8 cellular contexts compared by ENCODE assay signal in genomic region chr14:51095854-51096823, GRCh38. TPM values are rescaled to one million over a fixed set of nuclear protein-coding genes. Genes with fewer than 3 reads are reported as not detected.
A peak's percentile ranks its signal among the peaks of the same experiment; 100 is the strongest.
DNase-seq lines count a peak whose midpoint lies in the region; ATAC-seq and TF ChIP-seq lines count a peak whose summit lies in the region.

No MANE protein-coding gene starts in this region.

- H3K27ac ChIP-seq in KMS-11 (no peak overlapping the region), fibroblast of lung (ENCODE audit: insufficient read depth, low read length) (no peak overlapping the region), vagina (peak overlapping the region; percentile 77)

- H3K27me3 ChIP-seq in KMS-11 (ENCODE audit: insufficient read depth, low read depth) (no peaks in the 10 kb centered on the region), fibroblast of lung (ENCODE audit: control insufficient read depth, insufficient read depth, low read length) (peaks cover 27% of the 10 kb centered on the region), vagina (no peaks in the 10 kb centered on the region)

- H3K36me3 Mint-ChIP-seq in activated B cell treated with CpG ODN at 0.5 μM for 24 hours (ENCODE audit: low read depth) (peaks cover 3% of the 10 kb centered on the region), natural killer cell (no peaks in the 10 kb centered on the region)

- H3K9me3 Mint-ChIP-seq in activated B cell treated with CpG ODN at 0.5 μM for 24 hours (no peaks in the 10 kb centered on the region), natural killer cell (no peaks in the 10 kb centered on the region)

- CTCF ChIA-PET in activated B cell treated with CpG ODN at 0.5 μM for 24 hours (lab: Charles Lee) = interaction anchor here (0.6 to 1.6 kb wide), 2 partner anchors 107 to 368 kb away, joined by 3 to 9 read pairs; no protein-coding TSS in a partner anchor

- H3K4me1 Mint-ChIP-seq in activated B cell treated with CpG ODN at 0.5 μM for 24 hours (peaks cover 27% of the 10 kb centered on the region), natural killer cell (peaks cover 15 to 30% of the 10 kb centered on the region in 2 donors)

- H3K36me3 ChIP-seq in KMS-11 (ENCODE audit: insufficient read depth) (no peaks in the 10 kb centered on the region), fibroblast of lung (ENCODE audit: control insufficient read depth, insufficient read depth, low read length) (no peaks in the 10 kb centered on the region), vagina (no peaks in the 10 kb centered on the region)

- H3K79me2 ChIP-seq in KMS-11 (ENCODE audit: insufficient read depth, low read depth) = no peaks in the 10 kb centered on the region
- H3K79me2 ChIP-seq in fibroblast of lung (ENCODE audit: control insufficient read depth, insufficient read depth, low read length) = no peaks in the 10 kb centered on the region

- H2AFZ ChIP-seq in KMS-11 (ENCODE audit: low read depth) (peak overlapping the region; percentile 85), fibroblast of lung (ENCODE audit: low read length) (peak overlapping the region; percentile 67)

- no peak overlapping the region for H3K27ac Mint-ChIP-seq in activated B cell treated with CpG ODN at 0.5 μM for 24 hours
- peak overlapping the region in 1 of 2 donors; percentile 82 for H3K27ac Mint-ChIP-seq in natural killer cell

- H3K4me2 ChIP-seq in KMS-11 (peak overlapping the region; percentile 57; the same call in 1 of the 2 replicates), fibroblast of lung (ENCODE audit: extremely low read depth, insufficient read depth, low read length) (peak overlapping the region; percentile 87)

- H3K9ac ChIP-seq in KMS-11 (no peak overlapping the region), fibroblast of lung (ENCODE audit: insufficient read depth, low read length) (no peak overlapping the region)

- peak overlapping the region; percentile 91 for H3K4me3 Mint-ChIP-seq in activated B cell treated with CpG ODN at 0.5 μM for 24 hours
- peak overlapping the region; percentile 92 for H3K4me3 Mint-ChIP-seq in natural killer cell

- no peak for TF ChIP-seq CTCF in KMS-11 (conservative IDR thresholded peaks at IDR 0.05; ENCODE audit: low read depth, low read length)
- no peak for TF ChIP-seq CTCF in activated B cell treated with CpG ODN at 0.5 μM for 24 hours (IDR thresholded peaks at IDR 0.05)
- no peak for TF ChIP-seq CTCF in fibroblast of lung (conservative IDR thresholded peaks at IDR 0.05 in 1 of 2, IDR thresholded peaks at IDR 0.05 in 1 of 2; ENCODE audit: low read depth in 1 of 2, low read length in 2 of 2)
- TF ChIP-seq CTCF in natural killer cell (IDR thresholded peaks at IDR 0.05) = no peak
- no peak for TF ChIP-seq CTCF in vagina (IDR thresholded peaks at IDR 0.05)
- TF ChIP-seq CTCF in GM13977 (IDR thresholded peaks at IDR 0.05; ENCODE audit: extremely low read depth, insufficient read depth, missing control alignments) = no peak

- H4K20me1 ChIP-seq in KMS-11 (ENCODE audit: insufficient read depth) (no peaks in the 10 kb centered on the region), fibroblast of lung (ENCODE audit: control insufficient read depth, extremely low read depth, insufficient read depth, low read length) (no peaks in the 10 kb centered on the region)

- peaks cover 30% of the 10 kb centered on the region for H3K27me3 Mint-ChIP-seq in activated B cell treated with CpG ODN at 0.5 μM for 24 hours
- peaks cover 32 to 47% of the 10 kb centered on the region in 2 donors for H3K27me3 Mint-ChIP-seq in natural killer cell (ENCODE audit: low read depth in 2 of 2)

- H3K4me3 ChIP-seq in KMS-11 (IDR thresholded peaks at IDR 0.05; ENCODE audit: insufficient read depth, low read depth, low read length) (no peak overlapping the region), fibroblast of lung (replicated peaks in 1 of 4; ENCODE audit: control extremely low read depth in 1 of 4, insufficient read depth in 1 of 4, low read depth in 3 of 4, low read length in 4 of 4) (peak overlapping the region in 3 of 4 experiments; percentile 57 to 64 (median 61)), vagina (peak overlapping the region; percentile 60 to 78)

- TF ChIP-seq POLR2A in vagina (IDR thresholded peaks at IDR 0.05) = no peak

- peak; percentile 68 for DNase-seq in COLO829 (ENCODE audit: low spot score)
- peak; percentile 23 for DNase-seq in activated B cell treated with CpG ODN at 0.5 μM for 24 hours
- DNase-seq in fibroblast of lung (ENCODE audit: low read depth in 2 of 2) = peak; percentile 58 to 59
- DNase-seq in natural killer cell = no peak
- DNase-seq in vagina (ENCODE audit: extremely low spot score in 2 of 2) = no peak
- DNase-seq in effector CD8-positive, alpha-beta T cell (lab: John Stamatoyannopoulos, UW) = no peak
- DNase-seq in GM13977 (ENCODE audit: low spot score) = no peak

- ATAC-seq in activated B cell treated with CpG ODN at 0.5 μM for 24 hours (ENCODE audit: low read depth) (no peak), natural killer cell (no peak)

- in situ Hi-C loops in GM13977 (cut with MboI; ENCODE audit: low pct_unique_long_range_greater_than_20kb, low sequenced_read_pairs, unreplicated experiment) = no loop called here

- intact Hi-C loops in activated B cell treated with CpG ODN at 0.5 μM for 24 hours (cut with micrococcal nuclease) = loop anchor here (1.0 to 10.0 kb wide), 5 partner anchors 107 to 1456 kb away; partner anchors contain the start of genes FRMD6, GPR137C, PYGL and TMX1
- intact Hi-C loops in natural killer cell (cut with micrococcal nuclease) = no loop called here
- intact Hi-C loops in vagina (cut with DNase I) = no loop called here

- H3K9me3 ChIP-seq in fibroblast of lung (ENCODE audit: control insufficient read depth, insufficient read depth, low read depth, low read length) (no peaks in the 10 kb centered on the region), vagina (no peaks in the 10 kb centered on the region)

- H3K4me1 ChIP-seq in KMS-11 (ENCODE audit: low read depth, poor library complexity, severe bottlenecking) (no peaks in the 10 kb centered on the region), fibroblast of lung (ENCODE audit: control insufficient read depth, extremely low read depth, insufficient read depth, low read length) (peaks cover 3% of the 10 kb centered on the region), vagina (peaks cover 23% of the 10 kb centered on the region)

- POLR2A ChIA-PET in activated B cell treated with CpG ODN at 0.5 μM for 24 hours (lab: Charles Lee) = interaction anchor here (1.0 to 2.2 kb wide), 5 partner anchors 9 to 304 kb away, joined by 3 to 12 read pairs (median 4); partner anchors contain the start of gene TMX1

RNA-seq across cellular contexts. Expression of gene TRIM9, which starts 1.2 kb away (rescaled TPM):
- total RNA-seq in activated B cell treated with CpG ODN at 0.5 μM for 24 hours (0.24 and 0.67 TPM in 2 replicates), fibroblast of lung (0.50 and 0.51 TPM in 2 replicates), natural killer cell (under 1 TPM; 0.25 to 0.40 (median 0.35) TPM), vagina (2.2 TPM)
- polyA plus RNA-seq in fibroblast of lung = 0.07 and 0.10 TPM in 2 replicates
- polyA plus RNA-seq in fibroblast of lung (2012) = 0.06 and 0.13 TPM in 2 replicates
- polyA minus RNA-seq in fibroblast of lung (ENCODE audit: low replicate concordance) = not detected in 2 replicates

Comparison
In these comparisons a context has a peak if more than half of its experiments do, and no peak if none do; other contexts are left out.
1. DNase-seq: peak in COLO829 (single experiment), activated B cell treated with CpG ODN at 0.5 μM for 24 hours (single experiment) and fibroblast of lung (2 of 2); none in natural killer cell (single experiment), vagina (0 of 2), effector CD8-positive, alpha-beta T cell (single experiment) and GM13977 (single experiment).